Comparison of ENCODE assay signal across 8 cellular contexts in the genomic region with DNA sequence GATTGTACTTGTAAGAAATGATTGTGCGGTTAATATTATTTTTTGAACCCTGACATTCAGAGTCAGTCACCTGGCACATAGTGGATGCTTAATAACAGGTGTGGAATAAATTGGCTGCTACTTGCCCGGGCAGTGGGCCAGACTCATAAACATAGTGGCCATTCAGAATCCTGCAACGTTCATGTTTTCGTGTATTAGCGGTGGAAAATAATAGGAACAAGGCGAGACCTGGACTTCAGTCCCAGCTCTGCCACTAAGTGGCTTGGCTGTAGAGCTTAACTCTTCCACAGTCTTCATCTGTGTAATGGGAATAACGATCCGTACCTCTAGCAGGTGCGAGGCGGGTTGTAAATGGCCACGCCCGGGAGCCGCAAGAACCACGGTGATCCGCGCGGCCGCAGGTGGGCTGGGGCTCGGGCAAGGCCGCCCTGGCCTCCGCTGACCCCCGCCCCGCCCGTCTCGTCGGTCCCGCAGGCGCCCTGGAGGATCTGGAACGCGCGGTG. TPM values are rescaled to one million over a fixed set of nuclear protein-coding genes. Genes with fewer than 3 reads are reported as not detected.
DNase-seq lines count a peak whose midpoint lies in the region; ATAC-seq and TF ChIP-seq lines count a peak whose summit lies in the region.

No MANE protein-coding gene starts in this region.

- H3K36me3 Mint-ChIP-seq in activated CD4-positive, alpha-beta T cell treated with anti-CD3 and anti-CD28 coated beads, Interleukin-2, amount 10 ng/mL, durations not matched to agents 7 days and 5 days (ENCODE audit: low read depth), result peaks cover 4% of the 10 kb centered on the region
- H3K36me3 Mint-ChIP-seq in mesothelial cell of epicardium, result peaks cover 6% of the 10 kb centered on the region

- no peak for TF ChIP-seq CTCF in mesothelial cell of epicardium (IDR thresholded peaks at IDR 0.05; ENCODE audit: unreplicated experiment)

- POLR2A ChIA-PET in activated CD4-positive, alpha-beta T cell treated with anti-CD3 and anti-CD28 coated beads, Interleukin-2, amount 10 ng/mL, durations not matched to agents 7 days and 5 days (lab: Charles Lee), result no interaction called here

- DNase-seq in activated CD4-positive, alpha-beta T cell treated with anti-CD3 and anti-CD28 coated beads, Interleukin-2, amount 10 ng/mL, durations not matched to agents 7 days and 5 days, result no peak
- DNase-seq in activated CD4-positive, alpha-beta T cell treated with anti-CD3 and anti-CD28 coated beads for 1 hour, result no peak
- DNase-seq in NCI-H345 treated with DMSO at 0.1 percent for 48 hours (lab: John Stamatoyannopoulos, UW; ENCODE audit: unreplicated experiment) (peak; percentile 28), cerebellum (ENCODE audit: low spot score) (peak; percentile 61), mesothelial cell of epicardium (ENCODE audit: low spot score in 2 of 2, unreplicated experiment in 2 of 2) (no peak), RKO (ENCODE audit: low spot score) (no peak), ACHN (no peak)

- H3K4me3 Mint-ChIP-seq in activated CD4-positive, alpha-beta T cell treated with anti-CD3 and anti-CD28 coated beads, Interleukin-2, amount 10 ng/mL, durations not matched to agents 7 days and 5 days, result peak overlapping the region; percentile 83
- H3K4me3 Mint-ChIP-seq in mesothelial cell of epicardium, result peak overlapping the region; percentile 93

- peak overlapping the region; percentile 43 for H3K27ac Mint-ChIP-seq in activated CD4-positive, alpha-beta T cell treated with anti-CD3 and anti-CD28 coated beads, Interleukin-2, amount 10 ng/mL, durations not matched to agents 7 days and 5 days
- H3K27ac Mint-ChIP-seq in mesothelial cell of epicardium, result peak overlapping the region; percentile 81

- no peaks in the 10 kb centered on the region for H3K27me3 Mint-ChIP-seq in activated CD4-positive, alpha-beta T cell treated with anti-CD3 and anti-CD28 coated beads, Interleukin-2, amount 10 ng/mL, durations not matched to agents 7 days and 5 days
- no peaks in the 10 kb centered on the region for H3K27me3 Mint-ChIP-seq in mesothelial cell of epicardium (ENCODE audit: low read depth)

- no peaks in the 10 kb centered on the region for H3K9me3 Mint-ChIP-seq in activated CD4-positive, alpha-beta T cell treated with anti-CD3 and anti-CD28 coated beads, Interleukin-2, amount 10 ng/mL, durations not matched to agents 7 days and 5 days
- no peaks in the 10 kb centered on the region for H3K9me3 Mint-ChIP-seq in mesothelial cell of epicardium

- peaks cover 31% of the 10 kb centered on the region for H3K4me1 Mint-ChIP-seq in activated CD4-positive, alpha-beta T cell treated with anti-CD3 and anti-CD28 coated beads, Interleukin-2, amount 10 ng/mL, durations not matched to agents 7 days and 5 days
- peaks cover 24% of the 10 kb centered on the region for H3K4me1 Mint-ChIP-seq in mesothelial cell of epicardium

- in situ Hi-C loops in ACHN (cut with HindIII; ENCODE audit: low pct_ligation_motif_present, low pct_unique_long_range_greater_than_20kb, low sequenced_read_pairs), result no loop called here

- ATAC-seq in GM18858 (IDR thresholded peaks at IDR 0.05; ENCODE audit: unreplicated experiment), result no peak

- CTCF ChIA-PET in activated CD4-positive, alpha-beta T cell treated with anti-CD3 and anti-CD28 coated beads, Interleukin-2, amount 10 ng/mL, durations not matched to agents 7 days and 5 days (lab: Charles Lee), result interaction anchor here (0.5 to 0.7 kb wide), 2 partner anchors 17 to 19 kb away, joined by 3 to 5 read pairs; no protein-coding TSS in a partner anchor

RNA-seq across cellular contexts. Expression of a gene that starts 0.8 kb away (rescaled TPM):
- 1 to 10 TPM; 7.8 to 9.5 TPM for total RNA-seq in activated CD4-positive, alpha-beta T cell treated with anti-CD3 and anti-CD28 coated beads, Interleukin-2, amount 10 ng/mL, durations not matched to agents 7 days and 5 days
- total RNA-seq in cerebellum (53.9 TPM), mesothelial cell of epicardium (46.1 to 48.0 TPM (median 46.7 TPM) in 3 replicates)

RNA-seq across cellular contexts. Expression of a gene that starts 3.0 kb away (rescaled TPM):
- total RNA-seq in activated CD4-positive, alpha-beta T cell treated with anti-CD3 and anti-CD28 coated beads, Interleukin-2, amount 10 ng/mL, durations not matched to agents 7 days and 5 days, result 1 to 10 TPM; 1.1 to 1.8 TPM
- total RNA-seq in cerebellum (1.5 TPM), mesothelial cell of epicardium (1.1 TPM in 3 replicates)

RNA-seq across cellular contexts. Expression of a gene that starts 35.5 kb away (rescaled TPM):
- total RNA-seq in activated CD4-positive, alpha-beta T cell treated with anti-CD3 and anti-CD28 coated beads, Interleukin-2, amount 10 ng/mL, durations not matched to agents 7 days and 5 days, result 10 to 100 TPM; 12.3 to 13.7 TPM
- total RNA-seq in cerebellum, result 27.6 TPM
- 22.3 to 24.1 TPM (median 23.7 TPM) in 3 replicates for total RNA-seq in mesothelial cell of epicardium

RNA-seq across cellular contexts. Expression of a gene that starts 42.0 kb away (rescaled TPM):
- total RNA-seq in activated CD4-positive, alpha-beta T cell treated with anti-CD3 and anti-CD28 coated beads, Interleukin-2, amount 10 ng/mL, durations not matched to agents 7 days and 5 days, result 100 to 1,000 TPM; 113 to 128 TPM
- total RNA-seq in cerebellum (54.4 TPM), mesothelial cell of epicardium (139 to 144 TPM (median 140 TPM) in 3 replicates)

Comparison
In these comparisons a context has a peak if more than half of its experiments do, and no peak if none do; other contexts are left out.
1. DNase-seq: peak in NCI-H345 treated with DMSO at 0.1 percent for 48 hours (single experiment) and cerebellum (single experiment); none in activated CD4-positive, alpha-beta T cell treated with anti-CD3 and anti-CD28 coated beads, Interleukin-2, amount 10 ng/mL, durations not matched to agents 7 days and 5 days (single experiment), activated CD4-positive, alpha-beta T cell treated with anti-CD3 and anti-CD28 coated beads for 1 hour (single experiment), mesothelial cell of epicardium (0 of 2), RKO (single experiment) and ACHN (single experiment).